In the genomic region with DNA sequence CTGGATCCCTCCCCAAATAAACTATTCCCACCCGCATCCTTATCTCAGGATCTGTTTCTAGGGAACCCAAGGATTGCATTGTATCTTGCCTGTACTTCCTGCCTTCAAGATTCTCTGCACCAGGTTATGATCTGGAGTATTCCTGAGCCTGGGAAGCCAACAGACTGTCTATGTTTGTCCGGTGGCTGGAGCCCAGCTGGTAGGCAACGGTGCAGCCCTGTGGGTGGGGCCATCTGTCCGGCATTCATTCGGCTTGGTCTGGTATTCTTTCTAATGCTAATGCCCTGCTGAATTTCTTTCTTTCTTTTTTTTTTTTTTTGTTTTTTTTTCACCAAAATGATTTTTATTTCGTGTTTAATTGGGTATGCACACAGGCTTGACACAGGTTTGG, we compare ENCODE assay signal across 28 cellular contexts. TPM values are rescaled to one million over a fixed set of nuclear protein-coding genes. Genes with fewer than 3 reads are reported as not detected.
DNase-seq lines count a peak whose midpoint lies in the region; ATAC-seq, FAIRE-seq and TF ChIP-seq lines count a peak whose summit lies in the region.
"Had no signal": no experiment of that assay in that cellular context is flagged by ENCODE, and none has a peak within 500 bp of the region (broad histone marks: within the 10 kb centered on the region; RNA-seq: fewer than 3 reads in every experiment).

No MANE protein-coding gene starts in this region.

- no peak overlapping the region for H3K4me3 ChIP-seq in pancreas

- no peaks in the 10 kb centered on the region for H3K36me3 Mint-ChIP-seq in activated T-cell treated with anti-CD3 and anti-CD28 coated beads, Interleukin-2, amount 50 U/mL, for 72 hours (ENCODE audit: insufficient read depth in 2 of 2)
- H3K36me3 Mint-ChIP-seq: CD8-positive, alpha-beta T cell had no signal

- H3K4me1 Mint-ChIP-seq in activated T-cell treated with anti-CD3 and anti-CD28 coated beads, Interleukin-2, amount 50 U/mL, for 72 hours (ENCODE audit: low read depth): peaks cover 16% of the 10 kb centered on the region

- intact Hi-C loops in pancreas (cut with DNase I): no loop called here

- H3K4me3 Mint-ChIP-seq in activated T-cell treated with anti-CD3 and anti-CD28 coated beads, Interleukin-2, amount 50 U/mL, for 72 hours: no peak overlapping the region
- H3K4me3 Mint-ChIP-seq: CD8-positive, alpha-beta T cell; H9; HFFc6 had no signal

- 21 to 23% methylated on average over 6 of the region's 6 CpGs for WGBS in pancreas, 2 donors

- peaks cover 31% of the 10 kb centered on the region for H3K27me3 Mint-ChIP-seq in activated T-cell treated with anti-CD3 and anti-CD28 coated beads, Interleukin-2, amount 50 U/mL, for 72 hours (ENCODE audit: low read depth)

- FAIRE-seq in pancreas (lab: Jason Lieb, UNC): no peak

- peak; percentile 2 for DNase-seq in activated effector memory CD4-positive, alpha-beta T cell treated with anti-CD3 and anti-CD28 coated beads, Interleukin-2, amount 50 U/mL, for 16 hours
- no peak for DNase-seq in activated effector memory CD4-positive, alpha-beta T cell treated with Interleukin-2 at 50 U/mL for 16 hours
- DNase-seq in astrocyte of the hippocampus (ENCODE audit: low read depth, low spot score): peak; percentile 24
- DNase-seq in iPS-NIHi11 (ENCODE audit: low spot score): peak; percentile 65
- peak; percentile 63 to 87 (median 76) for DNase-seq in pancreas
- DNase-seq in activated T-cell treated with anti-CD3 and anti-CD28 coated beads, Interleukin-2, amount 50 U/mL, for 72 hours: no peak
- DNase-seq in medulla oblongata (ENCODE audit: extremely low spot score): no peak
- DNase-seq: 8988T; AML-193; Calu3; CD8-positive, alpha-beta T cell; DMS53; GF-D8; H9; HFFc6; KG1; NCI-H1092; NCI-H1436; NCI-H187 treated with DMSO at 0.1 percent for 48 hours; NCI-H2107; NCI-H2227 treated with DMSO at 0.1 percent for 48 hours; NCI-H510A; NCI-H748 treated with DMSO at 0.1 percent for 48 hours; SIG-M5 had no signal

- H3K9me3 Mint-ChIP-seq in activated T-cell treated with anti-CD3 and anti-CD28 coated beads, Interleukin-2, amount 50 U/mL, for 72 hours: no peaks in the 10 kb centered on the region
- H3K9me3 Mint-ChIP-seq: CD8-positive, alpha-beta T cell; HFFc6 had no signal

- ATAC-seq in pancreas: peak; percentile 92 to 98 (median 94)
- ATAC-seq in GM18520 (IDR thresholded peaks at IDR 0.05; ENCODE audit: unreplicated experiment): no peak
- ATAC-seq in activated T-cell treated with anti-CD3 and anti-CD28 coated beads, Interleukin-2, amount 50 U/mL, for 72 hours (replicated peaks in 1 of 2): no peak
- ATAC-seq: CD8-positive, alpha-beta T cell had no signal

- no peaks in the 10 kb centered on the region for H3K9me3 ChIP-seq in pancreas

- TF ChIP-seq CTCF in pancreas (IDR thresholded peaks at IDR 0.05): no peak

- no peak overlapping the region for H3K27ac Mint-ChIP-seq in activated T-cell treated with anti-CD3 and anti-CD28 coated beads, Interleukin-2, amount 50 U/mL, for 72 hours
- H3K27ac Mint-ChIP-seq: CD8-positive, alpha-beta T cell; H9; HFFc6 had no signal

- H3K27ac ChIP-seq in pancreas: peak overlapping the region in 2 of 4 donors; percentile 8 to 12
- H3K27ac ChIP-seq: RWPE1 had no signal

- H3K36me3 ChIP-seq in pancreas: no peaks in the 10 kb centered on the region

- H3K4me1 ChIP-seq in pancreas: peaks cover 0 to 14% (median 5%) of the 10 kb centered on the region in 3 donors

- no peaks in the 10 kb centered on the region for H3K27me3 ChIP-seq in pancreas

RNA-seq across cellular contexts. Expression of a gene that starts 20.7 kb away (rescaled TPM):
- total RNA-seq in pancreas: under 1 TPM in 3 of 6 donors, not detected in 3; 0.08 to 0.18 (median 0.16) TPM
- polyA plus RNA-seq in pancreas: under 1 TPM; 0.05 to 0.34 TPM
- total RNA-seq in activated T-cell treated with anti-CD3 and anti-CD28 coated beads, Interleukin-2, amount 50 U/mL, for 72 hours: under 1 TPM in 1 of 2 donors, not detected in 1; 0.60 TPM
- total RNA-seq: CD8-positive, alpha-beta T cell; HFFc6; HT1080 had no signal
- polyA plus RNA-seq: AG04450 had no signal

RNA-seq across cellular contexts. Expression of a gene that starts 37.7 kb away (rescaled TPM):
- total RNA-seq in pancreas: 10 to 100 TPM in 2 of 6 donors, 1 to 10 TPM in 4; 1.8 to 39.7 (median 3.7) TPM
- 1 to 10 TPM; 6.5 to 8.6 TPM for polyA plus RNA-seq in pancreas
- 1 to 10 TPM; 3.1 to 7.2 TPM for total RNA-seq in activated T-cell treated with anti-CD3 and anti-CD28 coated beads, Interleukin-2, amount 50 U/mL, for 72 hours
- total RNA-seq: H9 had no signal

Comparison
In these comparisons a context has a peak if more than half of its experiments do, and no peak if none do; other contexts are left out.
1. DNase-seq: peak in activated effector memory CD4-positive, alpha-beta T cell treated with anti-CD3 and anti-CD28 coated beads, Interleukin-2, amount 50 U/mL, for 16 hours (single experiment), astrocyte of the hippocampus (single experiment), iPS-NIHi11 (single experiment) and pancreas (6 of 6); none in activated effector memory CD4-positive, alpha-beta T cell treated with Interleukin-2 at 50 U/mL for 16 hours (single experiment), activated T-cell treated with anti-CD3 and anti-CD28 coated beads, Interleukin-2, amount 50 U/mL, for 72 hours (0 of 2) and medulla oblongata (single experiment).
2. ATAC-seq: peak in pancreas (4 of 4); none in GM18520 (single experiment) and activated T-cell treated with anti-CD3 and anti-CD28 coated beads, Interleukin-2, amount 50 U/mL, for 72 hours (0 of 2).